37 cellular contexts compared by ENCODE assay signal in genomic region chr20:43520074-43520473, GRCh38. TPM values are rescaled to one million over a fixed set of nuclear protein-coding genes. Genes with fewer than 3 reads are reported as not detected.
"Had no signal": no experiment of that assay in that cellular context is flagged by ENCODE, and none has a peak within 500 bp of the region (broad histone marks: within the 10 kb centered on the region; RNA-seq: fewer than 3 reads in every experiment).

No MANE protein-coding gene starts in this region.

- DNase-seq: Karpas-422, Kasumi-1, MG63, MM.1S, MV-4-11, NCI-H1048, NCI-H1092, NCI-H1092 treated with DMSO at 0.1 percent for 48 hours, NCI-H1105, NCI-H1105 treated with DMSO at 0.1 percent for 48 hours, NCI-H1417, NCI-H1417 treated with DMSO at 0.1 percent for 48 hours, NCI-H1436, NCI-H1436 treated with DMSO at 0.1 percent for 48 hours, NCI-H146, NCI-H1694, NCI-H1694 treated with DMSO at 0.1 percent for 48 hours, NCI-H187, NCI-H187 treated with DMSO at 0.1 percent for 48 hours, NCI-H1930, NCI-H2029, NCI-H2029 treated with DMSO at 0.1 percent for 48 hours, NCI-H2081, NCI-H2081 treated with DMSO at 0.1 percent for 48 hours, NCI-H2107, NCI-H2171, NCI-H2171 treated with DMSO at 0.1 percent for 48 hours, NCI-H2227 treated with DMSO at 0.1 percent for 48 hours, NCI-H226, NCI-H345, NCI-H446, NCI-H446 treated with DMSO at 0.1 percent for 48 hours, NCI-H510A, NCI-H510A treated with DMSO at 0.1 percent for 48 hours had no signal

- H3K27me3 ChIP-seq: MG63 had no signal

- H3K9ac ChIP-seq: KMS-11 had no signal

- H3K27ac ChIP-seq: KMS-11 had no signal

- H3K4me3 ChIP-seq: MG63 had no signal

- H3K4me2 ChIP-seq: KMS-11 had no signal

RNA-seq across cellular contexts. Expression of gene SGK2, which starts 38.8 kb away (rescaled TPM):
- total RNA-seq: LHCN-M2, M059J had no signal
